In the genomic region with DNA sequence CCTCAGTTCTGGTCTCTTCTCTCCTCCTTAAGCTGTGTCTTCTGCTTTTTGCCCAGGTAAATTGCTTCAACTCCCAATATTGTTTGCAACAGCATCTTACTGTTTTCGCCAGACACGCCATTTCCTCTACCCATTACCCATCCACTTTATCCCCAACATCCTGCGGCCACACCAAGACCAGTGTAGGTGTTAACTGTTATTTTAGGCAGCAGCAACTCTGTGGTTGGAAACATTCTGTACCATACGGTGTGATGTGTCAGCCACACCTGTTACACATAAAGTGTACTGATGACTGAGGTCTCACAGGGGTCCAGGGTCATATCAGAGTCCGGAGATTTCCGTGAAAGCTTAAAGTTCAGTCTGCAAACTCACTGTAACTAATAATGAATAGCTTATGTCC, we compare ENCODE assay signal across 17 cellular contexts. TPM values are rescaled to one million over a fixed set of nuclear protein-coding genes. Genes with fewer than 3 reads are reported as not detected.
DNase-seq lines count a peak whose midpoint lies in the region; ATAC-seq and TF ChIP-seq lines count a peak whose summit lies in the region.
"Had no signal": no experiment of that assay in that cellular context is flagged by ENCODE, and none has a peak within 500 bp of the region (broad histone marks: within the 10 kb centered on the region; RNA-seq: fewer than 3 reads in every experiment).

No MANE protein-coding gene starts in this region.

- intact Hi-C loops in activated CD4-positive, alpha-beta memory T cell treated with anti-CD3 and anti-CD28 coated beads for 36 hours (cut with micrococcal nuclease), result no loop called here
- intact Hi-C loops in lower lobe of right lung (cut with DNase I), result no loop called here
- intact Hi-C loops in heart left ventricle (cut with DNase I), result no loop called here
- intact Hi-C loops in left ventricle myocardium inferior (cut with micrococcal nuclease), result no loop called here

- H3K36me3 Mint-ChIP-seq in activated naive CD4-positive, alpha-beta T cell treated with anti-CD3 and anti-CD28 coated beads, Interleukin-2, amount 50 U/mL, for 72 hours, result no peaks in the 10 kb centered on the region
- no peaks in the 10 kb centered on the region for H3K36me3 Mint-ChIP-seq in activated CD4-positive, alpha-beta memory T cell treated with anti-CD3 and anti-CD28 coated beads for 36 hours
- H3K36me3 Mint-ChIP-seq: brain had no signal

- H3K27me3 ChIP-seq in lower lobe of right lung (ENCODE audit: low read depth) (no peaks in the 10 kb centered on the region), heart left ventricle (no peaks in the 10 kb centered on the region), left ventricle myocardium inferior (ENCODE audit: low read depth) (no peaks in the 10 kb centered on the region)
- H3K27me3 ChIP-seq: hepatocyte, spleen, thyroid gland had no signal

- ATAC-seq in activated naive CD4-positive, alpha-beta T cell treated with anti-CD3 and anti-CD28 coated beads, Interleukin-2, amount 50 U/mL, for 72 hours, result peak; percentile 56 to 78
- ATAC-seq in lower lobe of right lung, result peak; percentile 44 to 47
- peak; percentile 95 for ATAC-seq in stimulated activated naive CD8-positive, alpha-beta T cell treated with anti-CD3 and anti-CD28 coated beads, Interleukin-15, amount 100 ng/mL, for 72 hours
- ATAC-seq in heart left ventricle, result no peak
- ATAC-seq: Panc1 had no signal

- no peak for TF ChIP-seq POLR2A in heart left ventricle (IDR thresholded peaks at IDR 0.05)

- no peak overlapping the region for H3K27ac Mint-ChIP-seq in activated naive CD4-positive, alpha-beta T cell treated with anti-CD3 and anti-CD28 coated beads, Interleukin-2, amount 50 U/mL, for 72 hours
- H3K27ac Mint-ChIP-seq in activated CD4-positive, alpha-beta memory T cell treated with anti-CD3 and anti-CD28 coated beads for 36 hours, result no peak overlapping the region
- H3K27ac Mint-ChIP-seq in stimulated activated naive CD8-positive, alpha-beta T cell treated with anti-CD3 and anti-CD28 coated beads, Interleukin-15, amount 100 ng/mL, for 72 hours, result peak overlapping the region in 1 of 2 donors; percentile 20
- H3K27ac Mint-ChIP-seq: brain had no signal

- WGBS in heart left ventricle, 4 donors, result 69 to 76% (median 74%) methylated on average over 6 of the region's 6 CpGs

- H3K9me3 ChIP-seq in lower lobe of right lung, result no peaks in the 10 kb centered on the region
- H3K9me3 ChIP-seq in heart left ventricle, result no peaks in the 10 kb centered on the region
- no peaks in the 10 kb centered on the region for H3K9me3 ChIP-seq in left ventricle myocardium inferior (replicated peaks)
- H3K9me3 ChIP-seq: Caco-2, spleen, thyroid gland had no signal

- H3K4me3 ChIP-seq in lower lobe of right lung, result no peak overlapping the region
- H3K4me3 ChIP-seq in heart left ventricle, result no peak overlapping the region
- no peak overlapping the region for H3K4me3 ChIP-seq in left ventricle myocardium inferior
- H3K4me3 ChIP-seq: hepatocyte, spleen, thyroid gland had no signal

- H3K27me3 Mint-ChIP-seq in activated CD4-positive, alpha-beta memory T cell treated with anti-CD3 and anti-CD28 coated beads for 36 hours, result peaks cover 20% of the 10 kb centered on the region
- peaks cover 4% of the 10 kb centered on the region for H3K27me3 Mint-ChIP-seq in stimulated activated naive CD8-positive, alpha-beta T cell treated with anti-CD3 and anti-CD28 coated beads, Interleukin-15, amount 100 ng/mL, for 72 hours
- H3K27me3 Mint-ChIP-seq: brain had no signal

- CTCF ChIA-PET in activated CD4-positive, alpha-beta memory T cell treated with anti-CD3 and anti-CD28 coated beads for 36 hours (lab: Charles Lee), result interaction anchor here (1.1 kb wide), 1 partner anchor 50 kb away, joined by 3 read pairs; no protein-coding TSS in a partner anchor

- no peak for TF ChIP-seq CTCF in lower lobe of right lung (IDR thresholded peaks at IDR 0.05)
- no peak for TF ChIP-seq CTCF in heart left ventricle (IDR thresholded peaks at IDR 0.05)
- TF ChIP-seq CTCF in left ventricle myocardium inferior (IDR thresholded peaks at IDR 0.05; ENCODE audit: borderline replicate concordance), result no peak

- H3K36me3 ChIP-seq in lower lobe of right lung, result no peaks in the 10 kb centered on the region
- H3K36me3 ChIP-seq in heart left ventricle, result no peaks in the 10 kb centered on the region
- H3K36me3 ChIP-seq in left ventricle myocardium inferior, result peaks cover 4% of the 10 kb centered on the region
- H3K36me3 ChIP-seq: spleen, thyroid gland had no signal

- no peaks in the 10 kb centered on the region for H3K4me1 ChIP-seq in lower lobe of right lung
- H3K4me1 ChIP-seq in heart left ventricle, result peaks cover 0 to 5% (median 0%) of the 10 kb centered on the region in 12 donors
- H3K4me1 ChIP-seq in left ventricle myocardium inferior, result no peaks in the 10 kb centered on the region
- H3K4me1 ChIP-seq: Caco-2, spleen, thyroid gland had no signal

- H3K27ac ChIP-seq in lower lobe of right lung, result no peak overlapping the region
- H3K27ac ChIP-seq in heart left ventricle, result no peak overlapping the region
- H3K27ac ChIP-seq in left ventricle myocardium inferior (replicated peaks), result no peak overlapping the region
- H3K27ac ChIP-seq: hepatocyte, thyroid gland had no signal

- no peak for DNase-seq in activated naive CD4-positive, alpha-beta T cell treated with anti-CD3 and anti-CD28 coated beads, Interleukin-2, amount 50 U/mL, for 72 hours (ENCODE audit: low spot score in 2 of 2)
- DNase-seq in activated naive CD4-positive, alpha-beta T cell (lab: John Stamatoyannopoulos, UW), result no peak
- DNase-seq in activated CD4-positive, alpha-beta memory T cell treated with anti-CD3 and anti-CD28 coated beads for 36 hours, result peak; percentile 44
- DNase-seq in lower lobe of right lung (no peak), heart left ventricle (no peak), left ventricle myocardium inferior (no peak), NCI-H2029 treated with DMSO at 0.1 percent for 48 hours (lab: John Stamatoyannopoulos, UW) (no peak)
- DNase-seq in stimulated activated naive CD8-positive, alpha-beta T cell treated with anti-CD3 and anti-CD28 coated beads, Interleukin-15, amount 100 ng/mL, for 72 hours, result peak; percentile 47 to 52
- DNase-seq: Caco-2, NCI-H1694, posterior cingulate gyrus, spleen had no signal

- H3K9me3 Mint-ChIP-seq in activated naive CD4-positive, alpha-beta T cell treated with anti-CD3 and anti-CD28 coated beads, Interleukin-2, amount 50 U/mL, for 72 hours, result peaks cover 0 to 2% of the 10 kb centered on the region in 2 donors
- no peaks in the 10 kb centered on the region for H3K9me3 Mint-ChIP-seq in activated CD4-positive, alpha-beta memory T cell treated with anti-CD3 and anti-CD28 coated beads for 36 hours
- H3K9me3 Mint-ChIP-seq in stimulated activated naive CD8-positive, alpha-beta T cell treated with anti-CD3 and anti-CD28 coated beads, Interleukin-15, amount 100 ng/mL, for 72 hours, result peaks cover 4 to 8% of the 10 kb centered on the region in 2 donors
- H3K9me3 Mint-ChIP-seq: brain had no signal

- POLR2A ChIA-PET in activated CD4-positive, alpha-beta memory T cell treated with anti-CD3 and anti-CD28 coated beads for 36 hours (lab: Charles Lee), result no interaction called here

- no peak overlapping the region for H3K4me3 Mint-ChIP-seq in activated CD4-positive, alpha-beta memory T cell treated with anti-CD3 and anti-CD28 coated beads for 36 hours
- H3K4me3 Mint-ChIP-seq in stimulated activated naive CD8-positive, alpha-beta T cell treated with anti-CD3 and anti-CD28 coated beads, Interleukin-15, amount 100 ng/mL, for 72 hours, result peak overlapping the region in 1 of 2 donors; percentile 9
- H3K4me3 Mint-ChIP-seq: brain had no signal

- H3K4me1 Mint-ChIP-seq in activated CD4-positive, alpha-beta memory T cell treated with anti-CD3 and anti-CD28 coated beads for 36 hours (ENCODE audit: low read depth), result peaks cover 9% of the 10 kb centered on the region
- peaks cover 28% of the 10 kb centered on the region for H3K4me1 Mint-ChIP-seq in stimulated activated naive CD8-positive, alpha-beta T cell treated with anti-CD3 and anti-CD28 coated beads, Interleukin-15, amount 100 ng/mL, for 72 hours

RNA-seq across cellular contexts. Expression of a gene that starts 21.8 kb away (rescaled TPM):
- under 1 TPM; 0.27 to 0.89 TPM for total RNA-seq in activated naive CD4-positive, alpha-beta T cell treated with anti-CD3 and anti-CD28 coated beads, Interleukin-2, amount 50 U/mL, for 72 hours
- under 1 TPM; 0.22 to 0.26 TPM for total RNA-seq in activated CD4-positive, alpha-beta memory T cell treated with anti-CD3 and anti-CD28 coated beads for 36 hours
- 13.6 TPM for total RNA-seq in lower lobe of right lung
- total RNA-seq in heart left ventricle, result 1 to 10 TPM in 3 of 9 donors, under 1 TPM in 6; 0.25 to 7.4 (median 0.93) TPM
- 1 to 10 TPM in 1 of 2 donors, under 1 TPM in 1; 0.25 to 1.1 TPM for polyA plus RNA-seq in heart left ventricle
- total RNA-seq in left ventricle myocardium inferior, result 1.4 TPM
- total RNA-seq: NCI-H460 had no signal

Comparison
In these comparisons a context has a peak if more than half of its experiments do, and no peak if none do; other contexts are left out.
1. ATAC-seq: peak in activated naive CD4-positive, alpha-beta T cell treated with anti-CD3 and anti-CD28 coated beads, Interleukin-2, amount 50 U/mL, for 72 hours (2 of 2), lower lobe of right lung (2 of 2) and stimulated activated naive CD8-positive, alpha-beta T cell treated with anti-CD3 and anti-CD28 coated beads, Interleukin-15, amount 100 ng/mL, for 72 hours (single experiment); none in heart left ventricle (0 of 4).
2. DNase-seq: peak in activated CD4-positive, alpha-beta memory T cell treated with anti-CD3 and anti-CD28 coated beads for 36 hours (single experiment) and stimulated activated naive CD8-positive, alpha-beta T cell treated with anti-CD3 and anti-CD28 coated beads, Interleukin-15, amount 100 ng/mL, for 72 hours (2 of 2); none in activated naive CD4-positive, alpha-beta T cell treated with anti-CD3 and anti-CD28 coated beads, Interleukin-2, amount 50 U/mL, for 72 hours (0 of 2), activated naive CD4-positive, alpha-beta T cell (0 of 4), lower lobe of right lung (single experiment), heart left ventricle (0 of 5), left ventricle myocardium inferior (single experiment) and NCI-H2029 treated with DMSO at 0.1 percent for 48 hours (single experiment).